26 cellular contexts compared by ENCODE assay signal in genomic region chr1:207904377-207904902, GRCh38. TPM values are rescaled to one million over a fixed set of nuclear protein-coding genes. Genes with fewer than 3 reads are reported as not detected.
DNase-seq lines count a peak whose midpoint lies in the region; ATAC-seq and TF ChIP-seq lines count a peak whose summit lies in the region.
"Had no signal": no experiment of that assay in that cellular context is flagged by ENCODE, and none has a peak within 500 bp of the region (broad histone marks: within the 10 kb centered on the region; RNA-seq: fewer than 3 reads in every experiment).

No MANE protein-coding gene starts in this region.

- H3K79me2 ChIP-seq in Loucy (ENCODE audit: insufficient read depth, low read length) = no peaks in the 10 kb centered on the region
- H3K79me2 ChIP-seq: parathyroid adenoma had no signal

- CTCF ChIA-PET in activated CD8-positive, alpha-beta T cell treated with anti-CD3 and anti-CD28 coated beads for 36 hours (lab: Charles Lee) = interaction anchor here (0.9 to 3.7 kb wide), 3 partner anchors 19 to 75 kb away, joined by 3 to 18 read pairs (median 7); no protein-coding TSS in a partner anchor
- CTCF ChIA-PET in activated CD8-positive, alpha-beta T cell treated with anti-CD3 and anti-CD28 coated beads, Interleukin-2, amount 10 ng/mL, durations not matched to agents 7 days and 5 days (lab: Charles Lee) = interaction anchor here (1.3 to 1.5 kb wide), 4 partner anchors 8 to 53 kb away, joined by 3 to 4 read pairs (median 4); no protein-coding TSS in a partner anchor

- TF ChIP-seq CTCF in activated CD8-positive, alpha-beta T cell treated with anti-CD3 and anti-CD28 coated beads for 36 hours (IDR thresholded peaks at IDR 0.05) = no peak
- TF ChIP-seq CTCF in Loucy (conservative IDR thresholded peaks at IDR 0.05; ENCODE audit: low read length) (no peak), gastrocnemius medialis (IDR thresholded peaks at IDR 0.05 in 4 of 5, conservative IDR thresholded peaks at IDR 0.05 in 1 of 5) (no peak)

- peak overlapping the region; percentile 68 for H3K4me2 ChIP-seq in Loucy (ENCODE audit: low read depth, low read length, poor library complexity, severe bottlenecking)
- H3K4me2 ChIP-seq: A549 had no signal

- H3K9me3 ChIP-seq in Loucy (ENCODE audit: insufficient read depth, low read depth, low read length) (no peaks in the 10 kb centered on the region), gastrocnemius medialis (no peaks in the 10 kb centered on the region)
- H3K9me3 ChIP-seq: A549, lower lobe of right lung, sigmoid colon, upper lobe of left lung had no signal

- intact Hi-C loops in activated CD8-positive, alpha-beta T cell treated with anti-CD3 and anti-CD28 coated beads for 36 hours (cut with micrococcal nuclease) = loop anchor here (5.0 kb wide), 1 partner anchor 58 kb away; no protein-coding TSS in a partner anchor
- intact Hi-C loops in gastrocnemius medialis (cut with DNase I; ENCODE audit: low total_unique reads) = no loop called here

- H3K4me3 Mint-ChIP-seq in activated CD8-positive, alpha-beta T cell treated with anti-CD3 and anti-CD28 coated beads for 36 hours = no peak overlapping the region
- no peak overlapping the region for H3K4me3 Mint-ChIP-seq in activated CD8-positive, alpha-beta T cell treated with anti-CD3 and anti-CD28 coated beads, Interleukin-2, amount 10 ng/mL, durations not matched to agents 7 days and 5 days
- no peak overlapping the region for H3K4me3 Mint-ChIP-seq in activated T-helper 17 cell treated with anti-CD3 and anti-CD28 coated beads, Interleukin-2, amount 50 U/mL, for 72 hours
- H3K4me3 Mint-ChIP-seq: activated T-cell treated with anti-CD3 and anti-CD28 coated beads, Interleukin-2, amount 50 U/mL, for 24 hours; B cell; brain; IgD-negative memory B cell had no signal

- no peaks in the 10 kb centered on the region for H3K36me3 ChIP-seq in Loucy (ENCODE audit: insufficient read depth, low read length)
- H3K36me3 ChIP-seq in gastrocnemius medialis = no peaks in the 10 kb centered on the region
- H3K36me3 ChIP-seq: lower lobe of right lung, sigmoid colon, upper lobe of left lung had no signal

- no peak overlapping the region for H3K27ac Mint-ChIP-seq in activated CD8-positive, alpha-beta T cell treated with anti-CD3 and anti-CD28 coated beads for 36 hours
- H3K27ac Mint-ChIP-seq in activated CD8-positive, alpha-beta T cell treated with anti-CD3 and anti-CD28 coated beads, Interleukin-2, amount 10 ng/mL, durations not matched to agents 7 days and 5 days = no peak overlapping the region
- peak overlapping the region; percentile 5 for H3K27ac Mint-ChIP-seq in activated T-helper 17 cell treated with anti-CD3 and anti-CD28 coated beads, Interleukin-2, amount 50 U/mL, for 72 hours
- H3K27ac Mint-ChIP-seq: activated T-cell treated with anti-CD3 and anti-CD28 coated beads, Interleukin-2, amount 50 U/mL, for 24 hours; B cell; brain; IgD-negative memory B cell had no signal

- H2AFZ ChIP-seq in Loucy (ENCODE audit: low read length) = peak overlapping the region; percentile 67
- H2AFZ ChIP-seq: GM23248, parathyroid adenoma had no signal

- H3K4me1 Mint-ChIP-seq in activated CD8-positive, alpha-beta T cell treated with anti-CD3 and anti-CD28 coated beads for 36 hours (ENCODE audit: low read depth) = peaks cover 18% of the 10 kb centered on the region
- peaks cover 35% of the 10 kb centered on the region for H3K4me1 Mint-ChIP-seq in activated CD8-positive, alpha-beta T cell treated with anti-CD3 and anti-CD28 coated beads, Interleukin-2, amount 10 ng/mL, durations not matched to agents 7 days and 5 days (ENCODE audit: low read depth)
- H3K4me1 Mint-ChIP-seq in activated T-helper 17 cell treated with anti-CD3 and anti-CD28 coated beads, Interleukin-2, amount 50 U/mL, for 72 hours = no peaks in the 10 kb centered on the region
- H3K4me1 Mint-ChIP-seq: B cell, brain, IgD-negative memory B cell had no signal

- H3F3A ChIP-seq in Loucy (ENCODE audit: low read depth) = peaks cover 7% of the 10 kb centered on the region; the same call in 1 of the 2 replicates

- POLR2A ChIA-PET in activated CD8-positive, alpha-beta T cell treated with anti-CD3 and anti-CD28 coated beads for 36 hours (lab: Charles Lee) = no interaction called here
- POLR2A ChIA-PET in activated CD8-positive, alpha-beta T cell treated with anti-CD3 and anti-CD28 coated beads, Interleukin-2, amount 10 ng/mL, durations not matched to agents 7 days and 5 days (lab: Charles Lee) = no interaction called here

- peak overlapping the region; percentile 63 to 79 (median 74) for H3K27ac ChIP-seq in gastrocnemius medialis
- H3K27ac ChIP-seq: A549, GM23248, lower lobe of right lung, parathyroid adenoma had no signal

- H3K9me3 Mint-ChIP-seq in activated CD8-positive, alpha-beta T cell treated with anti-CD3 and anti-CD28 coated beads for 36 hours = no peaks in the 10 kb centered on the region
- no peaks in the 10 kb centered on the region for H3K9me3 Mint-ChIP-seq in activated CD8-positive, alpha-beta T cell treated with anti-CD3 and anti-CD28 coated beads, Interleukin-2, amount 10 ng/mL, durations not matched to agents 7 days and 5 days (ENCODE audit: insufficient read depth)
- H3K9me3 Mint-ChIP-seq in activated T-helper 17 cell treated with anti-CD3 and anti-CD28 coated beads, Interleukin-2, amount 50 U/mL, for 72 hours = no peaks in the 10 kb centered on the region
- H3K9me3 Mint-ChIP-seq: activated T-cell treated with anti-CD3 and anti-CD28 coated beads, Interleukin-2, amount 50 U/mL, for 24 hours; brain; IgD-negative memory B cell had no signal

- TF ChIP-seq POLR2A in gastrocnemius medialis (IDR thresholded peaks at IDR 0.05) = no peak

- H3K27me3 ChIP-seq in Loucy (ENCODE audit: insufficient read depth, low read length, poor library complexity, severe bottlenecking) = no peaks in the 10 kb centered on the region
- no peaks in the 10 kb centered on the region for H3K27me3 ChIP-seq in gastrocnemius medialis
- H3K27me3 ChIP-seq: sigmoid colon, upper lobe of left lung had no signal

- peaks cover 10% of the 10 kb centered on the region for H3K27me3 Mint-ChIP-seq in activated CD8-positive, alpha-beta T cell treated with anti-CD3 and anti-CD28 coated beads for 36 hours
- H3K27me3 Mint-ChIP-seq in activated CD8-positive, alpha-beta T cell treated with anti-CD3 and anti-CD28 coated beads, Interleukin-2, amount 10 ng/mL, durations not matched to agents 7 days and 5 days (ENCODE audit: low read depth) = peaks cover 15% of the 10 kb centered on the region
- H3K27me3 Mint-ChIP-seq in activated T-helper 17 cell treated with anti-CD3 and anti-CD28 coated beads, Interleukin-2, amount 50 U/mL, for 72 hours = peaks cover 7% of the 10 kb centered on the region

- H3K9me2 ChIP-seq in Loucy (replicated peaks; ENCODE audit: low read depth, low read length) = no peaks in the 10 kb centered on the region

- H4K20me1 ChIP-seq in Loucy (ENCODE audit: insufficient read depth, low read length, poor library complexity, severe bottlenecking) = no peaks in the 10 kb centered on the region

- DNase-seq in activated CD8-positive, alpha-beta T cell treated with anti-CD3 and anti-CD28 coated beads for 36 hours = no peak
- no peak for DNase-seq in activated CD8-positive, alpha-beta T cell treated with anti-CD3 and anti-CD28 coated beads, Interleukin-2, amount 10 ng/mL, durations not matched to agents 7 days and 5 days
- DNase-seq in gastrocnemius medialis (no peak), NCI-H1417 treated with DMSO at 0.1 percent for 48 hours (lab: John Stamatoyannopoulos, UW) (no peak)
- DNase-seq in effector CD4-positive, alpha-beta T cell = no peak
- DNase-seq: activated CD4-positive, CD25-positive, alpha-beta regulatory T cell treated with anti-CD3 and anti-CD28 coated beads, Interleukin-2, amount 50 U/mL, for 72 hours; activated T-cell treated with anti-CD3 and anti-CD28 coated beads, Interleukin-2, amount 50 U/mL, for 24 hours; DMS153; effector memory CD4-positive, alpha-beta T cell; lower lobe of right lung; NCI-H1048; NCI-H187; NCI-H69; sigmoid colon; T-helper 9 cell; upper lobe of left lung had no signal

- no peaks in the 10 kb centered on the region for H3K36me3 Mint-ChIP-seq in activated CD8-positive, alpha-beta T cell treated with anti-CD3 and anti-CD28 coated beads for 36 hours (ENCODE audit: low read depth)
- no peaks in the 10 kb centered on the region for H3K36me3 Mint-ChIP-seq in activated CD8-positive, alpha-beta T cell treated with anti-CD3 and anti-CD28 coated beads, Interleukin-2, amount 10 ng/mL, durations not matched to agents 7 days and 5 days (ENCODE audit: low read depth)
- H3K36me3 Mint-ChIP-seq in activated T-helper 17 cell treated with anti-CD3 and anti-CD28 coated beads, Interleukin-2, amount 50 U/mL, for 72 hours (ENCODE audit: low read depth) = no peaks in the 10 kb centered on the region
- H3K36me3 Mint-ChIP-seq: brain, IgD-negative memory B cell had no signal

- H3K4me1 ChIP-seq in Loucy (ENCODE audit: insufficient read depth, low read length, poor library complexity, severe bottlenecking) (peaks cover 52% of the 10 kb centered on the region), gastrocnemius medialis (peaks cover 0 to 14% of the 10 kb centered on the region in 2 donors)
- H3K4me1 ChIP-seq: A549, parathyroid adenoma had no signal

- ATAC-seq in activated CD8-positive, alpha-beta T cell treated with anti-CD3 and anti-CD28 coated beads for 36 hours = peak; percentile 69
- no peak for ATAC-seq in activated CD8-positive, alpha-beta T cell treated with anti-CD3 and anti-CD28 coated beads, Interleukin-2, amount 10 ng/mL, durations not matched to agents 7 days and 5 days
- ATAC-seq in activated T-helper 17 cell treated with anti-CD3 and anti-CD28 coated beads, Interleukin-2, amount 50 U/mL, for 72 hours (replicated peaks) = no peak
- ATAC-seq in gastrocnemius medialis = no peak
- ATAC-seq in GM21723 (IDR thresholded peaks at IDR 0.05; ENCODE audit: unreplicated experiment) = no peak
- ATAC-seq: A549, lower lobe of right lung had no signal

- in situ Hi-C loops in gastrocnemius medialis (cut with MboI; ENCODE audit: low sequenced_read_pairs in 4 of 4) = loop anchor here in 3 of 4 donors (5.0 to 10.0 kb wide), 2 partner anchors 50 to 53 kb away; no protein-coding TSS in a partner anchor

- H3K9ac ChIP-seq in Loucy (ENCODE audit: low read depth, low read length, poor library complexity, severe bottlenecking) = peak overlapping the region; percentile 68
- H3K9ac ChIP-seq: GM23248, parathyroid adenoma had no signal

- H3K4me3 ChIP-seq in Loucy (ENCODE audit: low read length, poor library complexity, severe bottlenecking) (peak overlapping the region; percentile 30), gastrocnemius medialis (no peak overlapping the region)
- H3K4me3 ChIP-seq: A549, GM23248, lower lobe of right lung, sigmoid colon, upper lobe of left lung had no signal

RNA-seq across cellular contexts. Expression of gene CD34, which starts 6.5 kb away (rescaled TPM):
- total RNA-seq in activated CD8-positive, alpha-beta T cell treated with anti-CD3 and anti-CD28 coated beads for 36 hours = under 1 TPM; 0.04 to 0.05 TPM
- total RNA-seq in activated CD8-positive, alpha-beta T cell treated with anti-CD3 and anti-CD28 coated beads, Interleukin-2, amount 10 ng/mL, durations not matched to agents 7 days and 5 days = not detected
- total RNA-seq in activated T-helper 17 cell treated with anti-CD3 and anti-CD28 coated beads, Interleukin-2, amount 50 U/mL, for 72 hours = under 1 TPM; 0.06 to 0.24 TPM
- total RNA-seq in gastrocnemius medialis = 10 to 100 TPM; 13.6 to 31.7 (median 20.7) TPM
- total RNA-seq: B cell, G401, GM23248 had no signal

Comparison
In these comparisons a context has a peak if more than half of its experiments do, and no peak if none do; other contexts are left out.
1. RNA of gene CD34, which starts 6.5 kb away (total RNA-seq): 13.6 to 31.7 TPM in gastrocnemius medialis; 0.06 to 0.24 TPM in activated T-helper 17 cell treated with anti-CD3 and anti-CD28 coated beads, Interleukin-2, amount 50 U/mL, for 72 hours, 0.04 to 0.05 TPM in activated CD8-positive, alpha-beta T cell treated with anti-CD3 and anti-CD28 coated beads for 36 hours and not detected in activated CD8-positive, alpha-beta T cell treated with anti-CD3 and anti-CD28 coated beads, Interleukin-2, amount 10 ng/mL, durations not matched to agents 7 days and 5 days; every median in the first group is over 10 times any median in the second.